In genomic region chr2:180006236-180006635, GRCh38 we compare ENCODE assay signal across 8 cellular contexts. TPM values are rescaled to one million over a fixed set of nuclear protein-coding genes. Genes with fewer than 3 reads are reported as not detected.
DNase-seq lines count a peak whose midpoint lies in the region; ATAC-seq and TF ChIP-seq lines count a peak whose summit lies in the region.

No MANE protein-coding gene starts in this region.

- H3K4me1 Mint-ChIP-seq in progenitor cell of endocrine pancreas (ENCODE audit: low read depth), result peaks cover 9% of the 10 kb centered on the region

- no peaks in the 10 kb centered on the region for H3K27me3 ChIP-seq in esophagus (ENCODE audit: control insufficient read depth in 1 of 2, insufficient read depth in 2 of 2, low read length in 2 of 2)

- no peak for ATAC-seq in GM18517 (IDR thresholded peaks at IDR 0.05; ENCODE audit: unreplicated experiment)
- ATAC-seq in HG03354 (IDR thresholded peaks at IDR 0.05; ENCODE audit: poor library complexity, severe bottlenecking, unreplicated experiment), result no peak
- no peak for ATAC-seq in GM21717 (IDR thresholded peaks at IDR 0.05; ENCODE audit: unreplicated experiment)

- no peaks in the 10 kb centered on the region for H3K36me3 Mint-ChIP-seq in progenitor cell of endocrine pancreas (ENCODE audit: insufficient read depth)

- H3K27ac ChIP-seq in esophagus (ENCODE audit: low read depth in 2 of 2, low read length in 1 of 2), result no peak overlapping the region

- no peaks in the 10 kb centered on the region for H3K9me3 ChIP-seq in esophagus (ENCODE audit: control insufficient read depth in 2 of 2, insufficient read depth in 1 of 2, low read depth in 1 of 2, low read length in 1 of 2)

- H3K27me3 Mint-ChIP-seq in progenitor cell of endocrine pancreas, result no peaks in the 10 kb centered on the region

- H3K9me3 Mint-ChIP-seq in progenitor cell of endocrine pancreas (ENCODE audit: low read depth), result no peaks in the 10 kb centered on the region

- peak overlapping the region; percentile 100 for H3K27ac Mint-ChIP-seq in progenitor cell of endocrine pancreas

- DNase-seq in RPMI8226 (peak; percentile 7), progenitor cell of endocrine pancreas (ENCODE audit: low spot score, unreplicated experiment) (no peak), hepatic stellate cell (ENCODE audit: low spot score) (no peak)

- 9 to 12% methylated on average over 7 of the region's 7 CpGs for WGBS in esophagus, 2 donors

- peak overlapping the region; percentile 90 for H3K4me3 Mint-ChIP-seq in progenitor cell of endocrine pancreas (ENCODE audit: low read depth)

- H3K4me3 ChIP-seq in GM12875 (ENCODE audit: low read depth, low read length) (peak overlapping the region; percentile 65), esophagus (ENCODE audit: low read depth in 1 of 2, low read length in 2 of 2) (peak overlapping the region; percentile 96 to 97)

- TF ChIP-seq CTCF in GM12875 (IDR thresholded peaks at IDR 0.05; ENCODE audit: borderline replicate concordance, insufficient read depth, low read depth, low read length) (no peak), progenitor cell of endocrine pancreas (IDR thresholded peaks at IDR 0.05; ENCODE audit: unreplicated experiment) (no peak)

- no peaks in the 10 kb centered on the region for H3K4me1 ChIP-seq in esophagus (ENCODE audit: control insufficient read depth in 2 of 2, insufficient read depth in 2 of 2, low read length in 1 of 2)

- no peaks in the 10 kb centered on the region for H3K36me3 ChIP-seq in esophagus (ENCODE audit: control insufficient read depth in 2 of 2, insufficient read depth in 2 of 2, low read length in 1 of 2)

RNA-seq across cellular contexts. Expression of gene CWC22, which starts 0.9 kb away (rescaled TPM):
- 10 to 100 TPM in 1 of 2 donors, 1 to 10 TPM in 1; 7.5 to 10.4 TPM for polyA plus RNA-seq in esophagus
- 27.2 and 27.7 TPM in 2 replicates for total RNA-seq in progenitor cell of endocrine pancreas
